In genomic region chr3:12421132-12421531, GRCh38 we compare ENCODE assay signal across 25 cellular contexts.
DNase-seq lines count a peak whose midpoint lies in the region; ATAC-seq and TF ChIP-seq lines count a peak whose summit lies in the region.
"Had no signal": no experiment of that assay in that cellular context is flagged by ENCODE, and none has a peak within 500 bp of the region (broad histone marks: within the 10 kb centered on the region; RNA-seq: fewer than 3 reads in every experiment).

No MANE protein-coding gene starts in this region.

- intact Hi-C loops in Panc1 (cut with micrococcal nuclease; ENCODE audit: unreplicated experiment) (no loop called here), left colon (cut with DNase I, micrococcal nuclease) (no loop called here), prostate gland (cut with DNase I) (no loop called here)

- H3K4me3 ChIP-seq in Panc1 (ENCODE audit: low read depth in 2 of 2, low read length in 2 of 2) (no peak overlapping the region), prostate gland (no peak overlapping the region)
- H3K4me3 ChIP-seq: BLaER1, GM12878, SJSA1 had no signal

- no peak for ATAC-seq in Panc1
- ATAC-seq in left colon: peak; percentile 91
- ATAC-seq in HG02610 (IDR thresholded peaks at IDR 0.05; ENCODE audit: unreplicated experiment): no peak
- ATAC-seq: GM12878, Right ventricle myocardium inferior had no signal

- BruUV-seq in Panc1 (replicated peaks; lab: Mats Ljungman, UMichigan): no TSS peak

- H3K27ac ChIP-seq in Panc1 (ENCODE audit: low read length) (peak overlapping the region; percentile 65), prostate gland (no peak overlapping the region)
- H3K27ac ChIP-seq: BLaER1, KMS-11, SJSA1 had no signal

- H3K36me3 ChIP-seq in Panc1 (ENCODE audit: control insufficient read depth, insufficient read depth, low read length): 0 out of 2 replicates have a peak, but pooled peaks cover 2% of the 10 kb centered on the region
- no peaks in the 10 kb centered on the region for H3K36me3 ChIP-seq in prostate gland
- H3K36me3 ChIP-seq: BLaER1, SJSA1 had no signal

- in situ Hi-C loops in Panc1 (cut with HindIII; ENCODE audit: low pct_unique_long_range_greater_than_20kb, low sequenced_read_pairs): no loop called here

- no peaks in the 10 kb centered on the region for H3K27me3 ChIP-seq in Panc1 (ENCODE audit: control insufficient read depth, insufficient read depth, low read length)
- no peaks in the 10 kb centered on the region for H3K27me3 ChIP-seq in prostate gland (replicated peaks; ENCODE audit: insufficient read depth)
- H3K27me3 ChIP-seq: BLaER1, SJSA1 had no signal

- DNase-seq in Panc1 (ENCODE audit: low read depth, low spot score) (no peak), left colon (peak; percentile 49 to 57), prostate gland (ENCODE audit: low spot score) (peak; percentile 18), NCI-H1436 (lab: John Stamatoyannopoulos, UW) (no peak), NCI-H1092 treated with DMSO at 0.1 percent for 48 hours (lab: John Stamatoyannopoulos, UW) (no peak), NCI-H1092 (lab: John Stamatoyannopoulos, UW) (no peak)
- DNase-seq: ACHN; Caco-2; CD4-positive, alpha-beta memory T cell; DMS 273 treated with DMSO at 0.1 percent for 48 hours; DMS79 treated with DMSO at 0.1 percent for 48 hours; GOT3; IMR-90; NCI-H1105 treated with DMSO at 0.1 percent for 48 hours; NCI-H1694; NCI-H2081; NCI-H510A treated with DMSO at 0.1 percent for 48 hours; NCI-H774; T-helper 1 cell had no signal

- CTCF ChIA-PET in Panc1 (lab: Charles Lee): no interaction called here

- H3K9me3 ChIP-seq in Panc1 (ENCODE audit: control insufficient read depth, insufficient read depth, low read depth, low read length) (no peaks in the 10 kb centered on the region), prostate gland (no peaks in the 10 kb centered on the region)
- H3K9me3 ChIP-seq: BLaER1, Caco-2, SJSA1 had no signal

- no peak for TF ChIP-seq POLR2A in prostate gland (IDR thresholded peaks at IDR 0.05)

- POLR2A ChIA-PET in Panc1 (lab: Charles Lee): no interaction called here

- H3K4me1 ChIP-seq in Panc1 (ENCODE audit: control insufficient read depth, insufficient read depth, low read length) (peaks cover 30% of the 10 kb centered on the region), prostate gland (replicated peaks) (no peaks in the 10 kb centered on the region)
- H3K4me1 ChIP-seq: BLaER1, SJSA1 had no signal

- 51% methylated on average over 5 of the region's 5 CpGs for WGBS in prostate gland

- TF ChIP-seq CTCF in Panc1 (IDR thresholded peaks at IDR 0.05): no peak
- no peak for TF ChIP-seq CTCF in prostate gland (IDR thresholded peaks at IDR 0.05)

Comparison
In these comparisons a context has a peak if more than half of its experiments do, and no peak if none do; other contexts are left out.
1. DNase-seq: peak in left colon (2 of 2) and prostate gland (single experiment); none in Panc1 (single experiment), NCI-H1436 (single experiment), NCI-H1092 treated with DMSO at 0.1 percent for 48 hours (single experiment) and NCI-H1092 (single experiment).